Comparison of ENCODE assay signal across 1 cellular context in genomic region chr12:26791328-26791791, GRCh38.
TF ChIP-seq lines count a peak whose summit lies in the region.

No MANE protein-coding gene starts in this region.

TF ChIP-seq in GM12878, 131 proteins besides CTCF, POLR2A, EP300 and RAD21 (continued from another document and continues in another):
- TF ChIP-seq IRF5 (IDR thresholded peaks at IDR 0.05; ENCODE audit: borderline replicate concordance), result no peak
- TF ChIP-seq RBBP5 (conservative IDR thresholded peaks at IDR 0.05), result no peak
- TF ChIP-seq ZBED1 (IDR thresholded peaks at IDR 0.05; ENCODE audit: borderline replicate concordance), result no peak
- TF ChIP-seq POLR2AphosphoS5 (IDR thresholded peaks at IDR 0.05; ENCODE audit: low read length), result no peak
- no peak for TF ChIP-seq NRF1 (conservative IDR thresholded peaks at IDR 0.05; ENCODE audit: low read depth, low read length)
- TF ChIP-seq, protein P1, sequence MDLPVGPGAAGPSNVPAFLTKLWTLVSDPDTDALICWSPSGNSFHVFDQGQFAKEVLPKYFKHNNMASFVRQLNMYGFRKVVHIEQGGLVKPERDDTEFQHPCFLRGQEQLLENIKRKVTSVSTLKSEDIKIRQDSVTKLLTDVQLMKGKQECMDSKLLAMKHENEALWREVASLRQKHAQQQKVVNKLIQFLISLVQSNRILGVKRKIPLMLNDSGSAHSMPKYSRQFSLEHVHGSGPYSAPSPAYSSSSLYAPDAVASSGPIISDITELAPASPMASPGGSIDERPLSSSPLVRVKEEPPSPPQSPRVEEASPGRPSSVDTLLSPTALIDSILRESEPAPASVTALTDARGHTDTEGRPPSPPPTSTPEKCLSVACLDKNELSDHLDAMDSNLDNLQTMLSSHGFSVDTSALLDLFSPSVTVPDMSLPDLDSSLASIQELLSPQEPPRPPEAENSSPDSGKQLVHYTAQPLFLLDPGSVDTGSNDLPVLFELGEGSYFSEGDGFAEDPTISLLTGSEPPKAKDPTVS (IDR thresholded peaks at IDR 0.05; ENCODE audit: low read depth, low read length), result no peak
- TF ChIP-seq MXI1 (IDR thresholded peaks at IDR 0.05; ENCODE audit: low read depth, low read length), result no peak
- TF ChIP-seq E2F8 (IDR thresholded peaks at IDR 0.05; ENCODE audit: low read depth, partially characterized antibody), result no peak
- no peak for TF ChIP-seq YBX1 (IDR thresholded peaks at IDR 0.05)
- no peak for TF ChIP-seq POLR2AphosphoS2 (IDR thresholded peaks at IDR 0.05; ENCODE audit: low read depth, low read length)
- TF ChIP-seq ZNF207 (IDR thresholded peaks at IDR 0.05; ENCODE audit: borderline replicate concordance), result no peak
- TF ChIP-seq MEF2A (IDR thresholded peaks at IDR 0.05; ENCODE audit: insufficient read depth, low read depth, low read length), result no peak
- no peak for TF ChIP-seq ESRRA (IDR thresholded peaks at IDR 0.05; ENCODE audit: low read length)
- no peak for TF ChIP-seq PML (IDR thresholded peaks at IDR 0.05; ENCODE audit: low read length)
- no peak for TF ChIP-seq ZNF687 (IDR thresholded peaks at IDR 0.05)
- TF ChIP-seq GABPA (IDR thresholded peaks at IDR 0.05; ENCODE audit: low read depth), result no peak
- TF ChIP-seq KDM1A (IDR thresholded peaks at IDR 0.05; ENCODE audit: borderline replicate concordance), result no peak
- TF ChIP-seq, protein P2, sequence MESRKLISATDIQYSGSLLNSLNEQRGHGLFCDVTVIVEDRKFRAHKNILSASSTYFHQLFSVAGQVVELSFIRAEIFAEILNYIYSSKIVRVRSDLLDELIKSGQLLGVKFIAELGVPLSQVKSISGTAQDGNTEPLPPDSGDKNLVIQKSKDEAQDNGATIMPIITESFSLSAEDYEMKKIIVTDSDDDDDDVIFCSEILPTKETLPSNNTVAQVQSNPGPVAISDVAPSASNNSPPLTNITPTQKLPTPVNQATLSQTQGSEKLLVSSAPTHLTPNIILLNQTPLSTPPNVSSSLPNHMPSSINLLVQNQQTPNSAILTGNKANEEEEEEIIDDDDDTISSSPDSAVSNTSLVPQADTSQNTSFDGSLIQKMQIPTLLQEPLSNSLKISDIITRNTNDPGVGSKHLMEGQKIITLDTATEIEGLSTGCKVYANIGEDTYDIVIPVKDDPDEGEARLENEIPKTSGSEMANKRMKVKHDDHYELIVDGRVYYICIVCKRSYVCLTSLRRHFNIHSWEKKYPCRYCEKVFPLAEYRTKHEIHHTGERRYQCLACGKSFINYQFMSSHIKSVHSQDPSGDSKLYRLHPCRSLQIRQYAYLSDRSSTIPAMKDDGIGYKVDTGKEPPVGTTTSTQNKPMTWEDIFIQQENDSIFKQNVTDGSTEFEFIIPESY (IDR thresholded peaks at IDR 0.05), result no peak
- no peak for TF ChIP-seq JUND (IDR thresholded peaks at IDR 0.05; ENCODE audit: low read depth, low read length)
- TF ChIP-seq RUNX3 (IDR thresholded peaks at IDR 0.05; ENCODE audit: low read length), result peak; percentile 91
- no peak for TF ChIP-seq BMI1 (IDR thresholded peaks at IDR 0.05; ENCODE audit: borderline replicate concordance)
- TF ChIP-seq SRF (IDR thresholded peaks at IDR 0.05; ENCODE audit: low read depth in 2 of 2, low read length in 2 of 2), result no peak
- no peak for TF ChIP-seq FOXK2 (IDR thresholded peaks at IDR 0.05)
- TF ChIP-seq FOS (IDR thresholded peaks at IDR 0.05; ENCODE audit: borderline replicate concordance, extremely low read depth, insufficient read length), result no peak
- TF ChIP-seq KLF5 (IDR thresholded peaks at IDR 0.05; ENCODE audit: partially characterized antibody), result no peak
- TF ChIP-seq, protein P3, sequence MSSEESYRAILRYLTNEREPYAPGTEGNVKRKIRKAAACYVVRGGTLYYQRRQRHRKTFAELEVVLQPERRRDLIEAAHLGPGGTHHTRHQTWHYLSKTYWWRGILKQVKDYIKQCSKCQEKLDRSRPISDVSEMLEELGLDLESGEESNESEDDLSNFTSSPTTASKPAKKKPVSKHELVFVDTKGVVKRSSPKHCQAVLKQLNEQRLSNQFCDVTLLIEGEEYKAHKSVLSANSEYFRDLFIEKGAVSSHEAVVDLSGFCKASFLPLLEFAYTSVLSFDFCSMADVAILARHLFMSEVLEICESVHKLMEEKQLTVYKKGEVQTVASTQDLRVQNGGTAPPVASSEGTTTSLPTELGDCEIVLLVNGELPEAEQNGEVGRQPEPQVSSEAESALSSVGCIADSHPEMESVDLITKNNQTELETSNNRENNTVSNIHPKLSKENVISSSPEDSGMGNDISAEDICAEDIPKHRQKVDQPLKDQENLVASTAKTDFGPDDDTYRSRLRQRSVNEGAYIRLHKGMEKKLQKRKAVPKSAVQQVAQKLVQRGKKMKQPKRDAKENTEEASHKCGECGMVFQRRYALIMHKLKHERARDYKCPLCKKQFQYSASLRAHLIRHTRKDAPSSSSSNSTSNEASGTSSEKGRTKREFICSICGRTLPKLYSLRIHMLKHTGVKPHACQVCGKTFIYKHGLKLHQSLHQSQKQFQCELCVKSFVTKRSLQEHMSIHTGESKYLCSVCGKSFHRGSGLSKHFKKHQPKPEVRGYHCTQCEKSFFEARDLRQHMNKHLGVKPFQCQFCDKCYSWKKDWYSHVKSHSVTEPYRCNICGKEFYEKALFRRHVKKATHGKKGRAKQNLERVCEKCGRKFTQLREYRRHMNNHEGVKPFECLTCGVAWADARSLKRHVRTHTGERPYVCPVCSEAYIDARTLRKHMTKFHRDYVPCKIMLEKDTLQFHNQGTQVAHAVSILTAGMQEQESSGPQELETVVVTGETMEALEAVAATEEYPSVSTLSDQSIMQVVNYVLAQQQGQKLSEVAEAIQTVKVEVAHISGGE (CRISPR knock-in tag; IDR thresholded peaks at IDR 0.05), result no peak
- peak; percentile 49; the same call in 1 of the 2 replicates for TF ChIP-seq IRF4 (IDR thresholded peaks at IDR 0.05; ENCODE audit: low read depth, low read length)
- no peak for TF ChIP-seq ATF3 (IDR thresholded peaks at IDR 0.05; ENCODE audit: borderline replicate concordance, extremely low read depth, low read depth, low read length)
- TF ChIP-seq SPI1 (IDR thresholded peaks at IDR 0.05; ENCODE audit: borderline replicate concordance, insufficient read depth, low read depth, low read length), result peak; percentile 56
- TF ChIP-seq JUNB (IDR thresholded peaks at IDR 0.05), result peak; percentile 61
- TF ChIP-seq MAX (IDR thresholded peaks at IDR 0.05; ENCODE audit: low read depth, low read length), result no peak
- TF ChIP-seq TCF12 (IDR thresholded peaks at IDR 0.05; ENCODE audit: low read depth, low read length), result no peak
- TF ChIP-seq ZBTB4 (CRISPR knock-in tag; IDR thresholded peaks at IDR 0.05), result no peak
- TF ChIP-seq ELK1 (IDR thresholded peaks at IDR 0.05; ENCODE audit: low read depth, low read length), result no peak
- TF ChIP-seq, protein P4, sequence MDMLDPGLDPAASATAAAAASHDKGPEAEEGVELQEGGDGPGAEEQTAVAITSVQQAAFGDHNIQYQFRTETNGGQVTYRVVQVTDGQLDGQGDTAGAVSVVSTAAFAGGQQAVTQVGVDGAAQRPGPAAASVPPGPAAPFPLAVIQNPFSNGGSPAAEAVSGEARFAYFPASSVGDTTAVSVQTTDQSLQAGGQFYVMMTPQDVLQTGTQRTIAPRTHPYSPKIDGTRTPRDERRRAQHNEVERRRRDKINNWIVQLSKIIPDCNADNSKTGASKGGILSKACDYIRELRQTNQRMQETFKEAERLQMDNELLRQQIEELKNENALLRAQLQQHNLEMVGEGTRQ (IDR thresholded peaks at IDR 0.05; ENCODE audit: borderline replicate concordance, low read depth, low read length), result no peak
- no peak for TF ChIP-seq SREBF1 (IDR thresholded peaks at IDR 0.05; ENCODE audit: low read length)
- no peak for TF ChIP-seq RFX5 (IDR thresholded peaks at IDR 0.05; ENCODE audit: low read depth, low read length)
- TF ChIP-seq ZNF274 (IDR thresholded peaks at IDR 0.05; ENCODE audit: insufficient read depth, insufficient read length), result no peak
- no peak for TF ChIP-seq PAX8 (IDR thresholded peaks at IDR 0.05)
- TF ChIP-seq SMC3 (IDR thresholded peaks at IDR 0.05; ENCODE audit: borderline replicate concordance, low read length), result no peak
